15 cellular contexts compared by ENCODE assay signal in the genomic region with DNA sequence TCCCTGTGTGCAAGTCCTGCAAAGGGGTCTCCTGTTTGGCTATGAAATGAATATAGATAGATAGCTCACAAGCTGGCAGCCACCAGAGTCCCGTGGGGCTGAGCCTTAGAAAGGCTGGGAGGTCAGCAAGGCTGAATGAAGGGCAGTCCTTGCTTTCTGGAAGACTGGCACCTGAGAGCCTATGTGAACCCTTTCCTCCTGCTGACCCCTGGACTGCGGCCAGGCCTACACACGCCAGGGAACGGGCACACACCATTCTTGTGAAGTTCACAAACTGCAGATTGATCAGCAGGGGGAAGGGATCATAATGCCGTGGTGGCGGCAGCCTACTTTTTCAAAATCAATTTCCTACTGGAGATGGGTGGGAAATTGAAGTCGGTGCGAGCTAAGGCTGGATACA. TPM values are rescaled to one million over a fixed set of nuclear protein-coding genes. Genes with fewer than 3 reads are reported as not detected.
A peak's percentile ranks its signal among the peaks of the same experiment; 100 is the strongest.
DNase-seq lines count a peak whose midpoint lies in the region; ATAC-seq, FAIRE-seq and TF ChIP-seq lines count a peak whose summit lies in the region.
"Had no signal": no experiment of that assay in that cellular context is flagged by ENCODE, and none has a peak within 500 bp of the region (broad histone marks: within the 10 kb centered on the region; RNA-seq: fewer than 3 reads in every experiment).

No MANE protein-coding gene starts in this region.

- peaks cover 23% of the 10 kb centered on the region for H3K4me1 Mint-ChIP-seq in activated CD8-positive, alpha-beta T cell treated with anti-CD3 and anti-CD28 coated beads for 36 hours (ENCODE audit: low read depth)
- H3K4me1 Mint-ChIP-seq in memory B cell (peaks cover 23% of the 10 kb centered on the region), type B pancreatic cell (ENCODE audit: unreplicated experiment) (peaks cover 2% of the 10 kb centered on the region)

- no peak overlapping the region for H3K27ac Mint-ChIP-seq in activated CD8-positive, alpha-beta T cell treated with anti-CD3 and anti-CD28 coated beads for 36 hours
- H3K27ac Mint-ChIP-seq in memory B cell = peak overlapping the region; percentile 68
- H3K27ac Mint-ChIP-seq in type B pancreatic cell = peak overlapping the region; percentile 75

- H3K27me3 Mint-ChIP-seq in activated CD8-positive, alpha-beta T cell treated with anti-CD3 and anti-CD28 coated beads for 36 hours = no peaks in the 10 kb centered on the region
- no peaks in the 10 kb centered on the region for H3K27me3 Mint-ChIP-seq in memory B cell
- H3K27me3 Mint-ChIP-seq in type B pancreatic cell = peaks cover 1% of the 10 kb centered on the region

- DNase-seq in left cardiac atrium (peak; percentile 19), Right ventricle myocardium superior (no peak), memory B cell (ENCODE audit: low spot score in 2 of 2) (no peak), type B pancreatic cell (ENCODE audit: extremely low spot score, unreplicated experiment) (no peak), HTR-8/SVneo (ENCODE audit: insufficient read length, low spot score) (no peak)
- no peak for DNase-seq in activated CD8-positive, alpha-beta T cell treated with anti-CD3 and anti-CD28 coated beads for 36 hours
- DNase-seq: esophagus squamous epithelium; PC-3; stimulated activated CD8-positive, alpha-beta memory T cell treated with anti-CD3 and anti-CD28 coated beads, Interleukin-4, amount 100 ng/mL, for 48 hours had no signal

- ATAC-seq in left cardiac atrium (no peak), Right ventricle myocardium superior (ENCODE audit: poor library complexity) (no peak), memory B cell (ENCODE audit: low read depth) (no peak), GM19035 (IDR thresholded peaks at IDR 0.05; ENCODE audit: unreplicated experiment) (no peak), HG03280 (IDR thresholded peaks at IDR 0.05; ENCODE audit: unreplicated experiment) (no peak)
- no peak for ATAC-seq in activated CD8-positive, alpha-beta T cell treated with anti-CD3 and anti-CD28 coated beads for 36 hours
- ATAC-seq: PC-3 had no signal

- H3K4me3 Mint-ChIP-seq in activated CD8-positive, alpha-beta T cell treated with anti-CD3 and anti-CD28 coated beads for 36 hours = peak overlapping the region; percentile 94
- H3K4me3 Mint-ChIP-seq in memory B cell (peak overlapping the region; percentile 76), type B pancreatic cell (peak overlapping the region; percentile 71)

- intact Hi-C loops in left cardiac atrium (cut with DNase I) (no loop called here), Right ventricle myocardium superior (cut with DNase I) (no loop called here)
- intact Hi-C loops in activated CD8-positive, alpha-beta T cell treated with anti-CD3 and anti-CD28 coated beads for 36 hours (cut with micrococcal nuclease) = no loop called here

- TF ChIP-seq CTCF in activated CD8-positive, alpha-beta T cell treated with anti-CD3 and anti-CD28 coated beads for 36 hours (IDR thresholded peaks at IDR 0.05) = no peak
- TF ChIP-seq CTCF in type B pancreatic cell (conservative IDR thresholded peaks at IDR 0.05) = no peak

- POLR2A ChIA-PET in activated CD8-positive, alpha-beta T cell treated with anti-CD3 and anti-CD28 coated beads for 36 hours (lab: Charles Lee) = interaction anchor here (0.6 to 5.8 kb wide), 4 partner anchors 43 to 200 kb away, joined by 4 to 41 read pairs (median 18); partner anchors contain the start of genes PELP1, PFN1, RNF167 and SLC25A11

- no peaks in the 10 kb centered on the region for H3K9me3 Mint-ChIP-seq in activated CD8-positive, alpha-beta T cell treated with anti-CD3 and anti-CD28 coated beads for 36 hours
- H3K9me3 Mint-ChIP-seq in memory B cell = no peaks in the 10 kb centered on the region
- no peaks in the 10 kb centered on the region for H3K9me3 Mint-ChIP-seq in type B pancreatic cell

- CTCF ChIA-PET in activated CD8-positive, alpha-beta T cell treated with anti-CD3 and anti-CD28 coated beads for 36 hours (lab: Charles Lee) = interaction anchor here (1.0 to 2.5 kb wide), 5 partner anchors 10 to 331 kb away, joined by 3 to 23 read pairs (median 5); no protein-coding TSS in a partner anchor

- H3K36me3 Mint-ChIP-seq in activated CD8-positive, alpha-beta T cell treated with anti-CD3 and anti-CD28 coated beads for 36 hours (ENCODE audit: low read depth) = peaks cover 21% of the 10 kb centered on the region
- H3K36me3 Mint-ChIP-seq in memory B cell (peaks cover 22% of the 10 kb centered on the region), type B pancreatic cell (peaks cover 4% of the 10 kb centered on the region)

- FAIRE-seq in HTR-8/SVneo (lab: Jason Lieb, UNC) = no peak
- FAIRE-seq: GM18507 had no signal

RNA-seq across cellular contexts. Expression of gene C17orf107, which starts 1.0 kb away (rescaled TPM):
- 1 to 10 TPM; 1.3 to 2.3 TPM for total RNA-seq in left cardiac atrium
- total RNA-seq in Right ventricle myocardium superior = 0.51 TPM
- 1 to 10 TPM; 3.0 to 3.6 TPM for total RNA-seq in activated CD8-positive, alpha-beta T cell treated with anti-CD3 and anti-CD28 coated beads for 36 hours
- total RNA-seq in type B pancreatic cell (ENCODE audit: low replicate concordance) = 4.4 and 9.3 TPM in 2 replicates

RNA-seq across cellular contexts. Expression of gene CHRNE, which starts 4.5 kb away (rescaled TPM):
- 100 to 1,000 TPM in 1 of 2 donors, 10 to 100 TPM in 1; 36.8 to 118 TPM for total RNA-seq in left cardiac atrium
- total RNA-seq in Right ventricle myocardium superior = 0.30 TPM
- under 1 TPM; 0.45 to 0.78 TPM for total RNA-seq in activated CD8-positive, alpha-beta T cell treated with anti-CD3 and anti-CD28 coated beads for 36 hours
- 0.27 and 0.52 TPM in 2 replicates for total RNA-seq in type B pancreatic cell (ENCODE audit: low replicate concordance)
- total RNA-seq: MCF 10A had no signal

RNA-seq across cellular contexts. Expression of gene GP1BA, which starts 33.7 kb away (rescaled TPM):
- total RNA-seq in left cardiac atrium = under 1 TPM; 0.13 to 0.15 TPM
- total RNA-seq in Right ventricle myocardium superior = not detected
- total RNA-seq in activated CD8-positive, alpha-beta T cell treated with anti-CD3 and anti-CD28 coated beads for 36 hours = not detected
- total RNA-seq in type B pancreatic cell (ENCODE audit: low replicate concordance) = not detected in 2 replicates
- total RNA-seq: cardiac septum; esophagus squamous epithelium; MCF 10A; PC-3; T-helper 1 cell treated with Interleukin-12 subunit alpha and Interleukin-12 subunit beta and Interleukin-4 antibody, amounts not matched to agents 30 ng/mL and 1 ng/mL, for 36 hours had no signal

RNA-seq across cellular contexts. Expression of gene SLC25A11, which starts 41.5 kb away (rescaled TPM):
- total RNA-seq in left cardiac atrium (100 to 1,000 TPM; 166 to 175 TPM), Right ventricle myocardium superior (208 TPM), type B pancreatic cell (ENCODE audit: low replicate concordance) (60.2 and 63.6 TPM in 2 replicates)
- total RNA-seq in activated CD8-positive, alpha-beta T cell treated with anti-CD3 and anti-CD28 coated beads for 36 hours = 10 to 100 TPM; 80.8 to 87.0 TPM

RNA-seq across cellular contexts. Expression of gene RNF167, which starts 41.7 kb away (rescaled TPM):
- 10 to 100 TPM; 76.2 to 95.6 TPM for total RNA-seq in left cardiac atrium
- total RNA-seq in Right ventricle myocardium superior = 85.8 TPM
- 100 to 1,000 TPM; 144 to 152 TPM for total RNA-seq in activated CD8-positive, alpha-beta T cell treated with anti-CD3 and anti-CD28 coated beads for 36 hours
- total RNA-seq in type B pancreatic cell (ENCODE audit: low replicate concordance) = 98.8 and 132 TPM in 2 replicates

Comparison
In these comparisons a context has a peak if more than half of its experiments do, and no peak if none do; other contexts are left out.
1. RNA of gene CHRNE, which starts 4.5 kb away (total RNA-seq): 36.8 to 118 TPM in left cardiac atrium; 0.45 to 0.78 TPM in activated CD8-positive, alpha-beta T cell treated with anti-CD3 and anti-CD28 coated beads for 36 hours, 0.30 TPM in Right ventricle myocardium superior (single experiment) and 0.27 to 0.52 TPM in type B pancreatic cell; every median in the first group is over 10 times any median in the second.
2. Peak in every context shown above with its lines, with median percentiles within 50 percentile points of each other: H3K4me3 Mint-ChIP-seq.